8 cellular contexts compared by ENCODE assay signal in genomic region chr17:35087731-35088646, GRCh38. TPM values are rescaled to one million over a fixed set of nuclear protein-coding genes. Genes with fewer than 3 reads are reported as not detected.
DNase-seq lines count a peak whose midpoint lies in the region; ATAC-seq and TF ChIP-seq lines count a peak whose summit lies in the region.

No MANE protein-coding gene starts in this region.

- TF ChIP-seq EP300 in SK-N-SH (IDR thresholded peaks at IDR 0.05; ENCODE audit: borderline replicate concordance in 1 of 2, low read depth in 1 of 2, low read length in 1 of 2) = no peak

- peak; percentile 16 for ATAC-seq in HG03045 (IDR thresholded peaks at IDR 0.05; ENCODE audit: unreplicated experiment)
- peak; percentile 53 to 65 (median 58) for ATAC-seq in psoas muscle

- H3K4me1 Mint-ChIP-seq in brain = peaks cover 43% of the 10 kb centered on the region

- H3K36me3 ChIP-seq in SK-N-SH (replicated peaks in 1 of 2; ENCODE audit: control insufficient read depth in 1 of 2, insufficient read depth in 2 of 2, low read length in 1 of 2) (no peaks in the 10 kb centered on the region), iPS DF 6.9 (ENCODE audit: control insufficient read depth, insufficient read depth, low read length) (no peaks in the 10 kb centered on the region), psoas muscle (ENCODE audit: insufficient read depth in 1 of 2, low read depth in 1 of 2) (no peaks in the 10 kb centered on the region)

- CTCF ChIA-PET in SK-N-SH (lab: Yijun Ruan, JAX) = interaction anchor here (0.6 to 1.9 kb wide), 6 partner anchors 14 to 644 kb away, joined by 3 to 4 read pairs (median 4); no protein-coding TSS in a partner anchor

- TF ChIP-seq CTCF in SK-N-SH (IDR thresholded peaks at IDR 0.05) = no peak
- TF ChIP-seq CTCF in brain (conservative IDR thresholded peaks at IDR 0.05) = no peak
- TF ChIP-seq CTCF in psoas muscle (IDR thresholded peaks at IDR 0.05) = no peak

- WGBS in SK-N-SH (ENCODE audit: low lambda C conversion rate) = 17% methylated on average over 22 of the region's 22 CpGs
- WGBS in iPS DF 6.9 (ENCODE audit: insufficient coverage, insufficient read length) = no CpG with 5 or more reads among the region's 22 CpGs
- 13 to 19% (median 15%) methylated on average over 22 of the region's 22 CpGs for WGBS in psoas muscle, 3 donors

- H3K79me2 ChIP-seq in SK-N-SH (ENCODE audit: insufficient read depth) = peaks cover 52% of the 10 kb centered on the region

- peak overlapping the region; percentile 95 for H3K4me2 ChIP-seq in SK-N-SH

- no peaks in the 10 kb centered on the region for H4K20me1 ChIP-seq in SK-N-SH (ENCODE audit: insufficient read depth)

- H3K27ac ChIP-seq in SK-N-SH (ENCODE audit: low read depth in 2 of 2, low read length in 1 of 2) (peak overlapping the region; percentile 71 to 81), iPS DF 6.9 (ENCODE audit: low read length) (no peak overlapping the region), psoas muscle (peak overlapping the region; percentile 47)

- peak overlapping the region; percentile 30 to 98 (median 94) for H3K27ac Mint-ChIP-seq in brain

- H3K27me3 Mint-ChIP-seq in brain = no peaks in the 10 kb centered on the region

- H3K36me3 Mint-ChIP-seq in brain = no peaks in the 10 kb centered on the region

- intact Hi-C loops in psoas muscle (cut with DNase I) = loop anchor here in 1 of 2 donors (1.0 kb wide), 1 partner anchor 89 kb away; no protein-coding TSS in a partner anchor

- no peaks in the 10 kb centered on the region for H3K9me2 ChIP-seq in SK-N-SH

- POLR2A ChIA-PET in SK-N-SH (lab: Yijun Ruan, JAX) = no interaction called here

- no peaks in the 10 kb centered on the region for H3K27me3 ChIP-seq in SK-N-SH (ENCODE audit: insufficient read depth)
- no peaks in the 10 kb centered on the region for H3K27me3 ChIP-seq in iPS DF 6.9 (ENCODE audit: control insufficient read depth, insufficient read depth, low read length)
- no peaks in the 10 kb centered on the region for H3K27me3 ChIP-seq in psoas muscle (ENCODE audit: insufficient read depth in 3 of 3, low read length in 2 of 3)

- H2AFZ ChIP-seq in SK-N-SH (ENCODE audit: low read depth) = peak overlapping the region; percentile 75

- peak; percentile 17; the same call in 1 of the 2 replicates for TF ChIP-seq RAD21 in SK-N-SH (IDR thresholded peaks at IDR 0.05; ENCODE audit: low read length)

- H3K9me3 ChIP-seq in SK-N-SH (no peaks in the 10 kb centered on the region), iPS DF 6.9 (ENCODE audit: control insufficient read depth, insufficient read depth, low read length) (no peaks in the 10 kb centered on the region), psoas muscle (no peaks in the 10 kb centered on the region)

- DNase-seq in NCI-H510A treated with DMSO at 0.1 percent for 48 hours (lab: John Stamatoyannopoulos, UW) (peak; percentile 54), NCI-H510A (lab: John Stamatoyannopoulos, UW) (no peak), SK-N-SH (peak; percentile 69), iPS DF 6.9 (ENCODE audit: low read depth, low spot score) (peak; percentile 5), psoas muscle (peak; percentile 56 to 71), NCI-H2171 treated with DMSO at 0.1 percent for 48 hours (lab: John Stamatoyannopoulos, UW) (no peak)

- no peaks in the 10 kb centered on the region for H3K9me3 Mint-ChIP-seq in brain

- H3K9ac ChIP-seq in SK-N-SH = peak overlapping the region; percentile 86

- H3K4me1 ChIP-seq in SK-N-SH (ENCODE audit: control insufficient read depth in 1 of 2, insufficient read depth in 2 of 2, low read depth in 1 of 2, low read length in 1 of 2) = peaks cover 16 to 27% of the 10 kb centered on the region in 2 experiments
- peaks cover 1% of the 10 kb centered on the region; the same call in 1 of the 2 replicates for H3K4me1 ChIP-seq in iPS DF 6.9 (ENCODE audit: control insufficient read depth, insufficient read depth, low read length)
- H3K4me1 ChIP-seq in psoas muscle = peaks cover 11% of the 10 kb centered on the region

- H3F3A ChIP-seq in SK-N-SH (replicated peaks; ENCODE audit: insufficient read depth) = peaks cover 17% of the 10 kb centered on the region

- H3K4me3 Mint-ChIP-seq in brain = peak overlapping the region; percentile 93 to 98 (median 94)

- H3K4me3 ChIP-seq in SK-N-SH (ENCODE audit: low read depth in 2 of 2, low read length in 1 of 2) (peak overlapping the region; percentile 83 to 92), iPS DF 6.9 (ENCODE audit: low read length) (peak overlapping the region; percentile 75; the same call in 1 of the 2 replicates), psoas muscle (peak overlapping the region; percentile 98)

TF ChIP-seq in SK-N-SH, 30 proteins besides CTCF, POLR2A, EP300 and RAD21:
- TF ChIP-seq YY1 (IDR thresholded peaks at IDR 0.05; ENCODE audit: low read depth) (peak; percentile 42; the same call in 1 of the 2 replicates), RCOR1 (IDR thresholded peaks at IDR 0.05; ENCODE audit: low read length) (0 out of 2 replicates have a peak, but pooled peaks have one; percentile 14), GABPA (IDR thresholded peaks at IDR 0.05; ENCODE audit: low read depth) (no peak), SIN3A (IDR thresholded peaks at IDR 0.05; ENCODE audit: borderline replicate concordance, low read depth, low read length) (no peak), MXI1 (IDR thresholded peaks at IDR 0.05; ENCODE audit: low read depth, low read length) (peak; percentile 14; the same call in 1 of the 2 replicates), MAX (IDR thresholded peaks at IDR 0.05; ENCODE audit: low read depth) (0 out of 2 replicates have a peak, but pooled peaks have one; percentile 7)
TF ChIP-seq in SK-N-SH: peak in this region for 4.

RNA-seq across cellular contexts. Expression of gene RFFL, which starts 24.5 kb away (rescaled TPM):
- 10.1 and 12.7 TPM in 2 replicates for polyA plus RNA-seq in SK-N-SH (2012; rRNA removed)
- polyA plus RNA-seq in SK-N-SH (2012; cell fraction: cytosol; rRNA removed) = 9.4 and 13.4 TPM in 2 replicates
- polyA plus RNA-seq in SK-N-SH (2012; cell fraction: nucleus; rRNA removed) = 11.3 and 13.1 TPM in 2 replicates
- polyA plus RNA-seq in brain (ENCODE audit: insufficient read depth, low read depth, low replicate concordance) = 25.3 TPM
- total RNA-seq in psoas muscle = 10 to 100 TPM; 23.6 to 39.5 (median 31.1) TPM
- 10 to 100 TPM in 1 of 3 donors, 1 to 10 TPM in 2; 7.0 to 19.1 (median 8.6) TPM for polyA plus RNA-seq in psoas muscle

RNA-seq across cellular contexts. Expression of gene RAD51D, which starts 31.7 kb away (rescaled TPM):
- polyA plus RNA-seq in SK-N-SH (2012; rRNA removed) (11.6 and 13.7 TPM in 2 replicates), brain (ENCODE audit: insufficient read depth, low read depth, low replicate concordance) (16.2 TPM), psoas muscle (1 to 10 TPM; 3.6 to 5.4 (median 3.9) TPM)
- 7.0 and 9.5 TPM in 2 replicates for polyA plus RNA-seq in SK-N-SH (2012; cell fraction: cytosol; rRNA removed)
- polyA plus RNA-seq in SK-N-SH (2012; cell fraction: nucleus; rRNA removed) = 14.6 and 19.5 TPM in 2 replicates
- total RNA-seq in psoas muscle = 1 to 10 TPM; 4.0 to 6.2 (median 6.0) TPM

RNA-seq across cellular contexts. Expression of gene FNDC8, which starts 33.4 kb away (rescaled TPM):
- polyA plus RNA-seq in SK-N-SH (2012; rRNA removed) = not detected in 2 replicates
- not detected in 2 replicates for polyA plus RNA-seq in SK-N-SH (2012; cell fraction: cytosol; rRNA removed)
- polyA plus RNA-seq in SK-N-SH (2012; cell fraction: nucleus; rRNA removed) = not detected in 2 replicates
- not detected for polyA plus RNA-seq in brain (ENCODE audit: insufficient read depth, low read depth, low replicate concordance)
- not detected for total RNA-seq in psoas muscle
- polyA plus RNA-seq in psoas muscle = not detected

RNA-seq across cellular contexts. Expression of gene NLE1, which starts 54.1 kb away (rescaled TPM):
- polyA plus RNA-seq in SK-N-SH (2012; rRNA removed) = 22.1 and 25.3 TPM in 2 replicates
- polyA plus RNA-seq in SK-N-SH (2012; cell fraction: cytosol; rRNA removed) = 8.5 and 14.7 TPM in 2 replicates
- 32.8 and 38.6 TPM in 2 replicates for polyA plus RNA-seq in SK-N-SH (2012; cell fraction: nucleus; rRNA removed)
- 14.8 TPM for polyA plus RNA-seq in brain (ENCODE audit: insufficient read depth, low read depth, low replicate concordance)
- total RNA-seq in psoas muscle = 10 to 100 TPM in 2 of 4 donors, 1 to 10 TPM in 2; 9.8 to 11.9 (median 10.2) TPM
- polyA plus RNA-seq in psoas muscle = 10 to 100 TPM in 2 of 3 donors, 1 to 10 TPM in 1; 9.1 to 15.6 (median 10.6) TPM

RNA-seq across cellular contexts. Expression of gene UNC45B, which starts 59.6 kb away (rescaled TPM):
- not detected in 2 replicates for polyA plus RNA-seq in SK-N-SH (2012; rRNA removed)
- not detected in 2 replicates for polyA plus RNA-seq in SK-N-SH (2012; cell fraction: cytosol; rRNA removed)
- polyA plus RNA-seq in SK-N-SH (2012; cell fraction: nucleus; rRNA removed) = not detected in 2 replicates
- not detected for polyA plus RNA-seq in brain (ENCODE audit: insufficient read depth, low read depth, low replicate concordance)
- total RNA-seq in psoas muscle = 100 to 1,000 TPM; 109 to 395 (median 175) TPM
- polyA plus RNA-seq in psoas muscle = 10 to 100 TPM in 2 of 3 donors, 1 to 10 TPM in 1; 6.2 to 33.6 (median 33.1) TPM

Comparison
In these comparisons a context has a peak if more than half of its experiments do, and no peak if none do; other contexts are left out.
1. DNase-seq: peak in NCI-H510A treated with DMSO at 0.1 percent for 48 hours (single experiment), SK-N-SH (single experiment), iPS DF 6.9 (single experiment) and psoas muscle (2 of 2); none in NCI-H510A (single experiment) and NCI-H2171 treated with DMSO at 0.1 percent for 48 hours (single experiment).
2. Peak in every context shown above with its lines, with median percentiles within 50 percentile points of each other: H3K4me3 ChIP-seq.